8 cellular contexts compared by ENCODE assay signal in the genomic region with DNA sequence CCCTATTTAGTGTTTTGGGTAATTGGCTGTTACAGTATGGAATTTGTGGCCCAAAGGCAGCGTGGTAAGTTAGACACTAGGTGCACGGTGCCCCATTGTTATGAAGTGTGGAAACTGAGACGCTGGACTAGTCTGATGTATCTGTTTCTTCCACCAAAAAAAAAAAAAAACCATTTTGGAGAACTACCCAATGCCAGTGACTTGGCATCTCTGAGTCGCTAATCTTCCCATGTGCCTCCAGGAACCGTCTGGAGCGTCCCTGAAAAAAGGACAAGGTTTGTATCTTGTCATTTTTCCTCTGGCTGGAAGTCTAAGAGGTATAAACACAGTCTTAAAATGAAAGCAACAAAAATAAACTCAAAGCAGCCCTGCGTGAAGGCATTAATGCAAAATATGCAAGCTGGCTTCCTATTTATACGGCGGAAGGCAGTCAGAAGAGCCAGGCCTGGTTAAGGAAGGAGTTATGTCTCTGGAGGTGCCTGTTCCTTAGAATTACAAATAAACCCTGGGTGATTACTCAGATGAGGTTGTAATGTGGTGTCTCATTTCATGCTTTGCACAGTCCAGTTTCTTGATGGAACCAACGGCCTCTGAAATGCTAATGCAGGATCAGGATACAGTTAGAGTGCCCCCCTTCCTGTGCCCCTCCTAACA. TPM values are rescaled to one million over a fixed set of nuclear protein-coding genes. Genes with fewer than 3 reads are reported as not detected.
DNase-seq lines count a peak whose midpoint lies in the region; ATAC-seq and TF ChIP-seq lines count a peak whose summit lies in the region.

No MANE protein-coding gene starts in this region.

- ATAC-seq in HG02642 (IDR thresholded peaks at IDR 0.05; ENCODE audit: poor library complexity, unreplicated experiment) (no peak), HG02759 (IDR thresholded peaks at IDR 0.05; ENCODE audit: unreplicated experiment) (no peak), GM18909 (IDR thresholded peaks at IDR 0.05; ENCODE audit: poor library complexity, unreplicated experiment) (no peak)

- peaks cover 38% of the 10 kb centered on the region for H3F3A ChIP-seq in SK-N-SH (replicated peaks; ENCODE audit: insufficient read depth)

- peak overlapping the region; percentile 81 to 86 for H3K27ac ChIP-seq in SK-N-SH (ENCODE audit: low read depth in 2 of 2, low read length in 1 of 2)

- H3K4me1 ChIP-seq in SK-N-SH (ENCODE audit: control insufficient read depth in 1 of 2, insufficient read depth in 2 of 2, low read depth in 1 of 2, low read length in 1 of 2) = peaks cover 43 to 72% of the 10 kb centered on the region in 2 experiments

- TF ChIP-seq RAD21 in SK-N-SH (IDR thresholded peaks at IDR 0.05; ENCODE audit: low read length) = no peak

- TF ChIP-seq EP300 in SK-N-SH (IDR thresholded peaks at IDR 0.05; ENCODE audit: borderline replicate concordance in 1 of 2, low read depth in 1 of 2, low read length in 1 of 2) = no peak

- DNase-seq in Daoy (ENCODE audit: low read depth) = peak; percentile 63
- DNase-seq in SK-N-SH = no peak
- peak; percentile 49 for DNase-seq in fibroblast of the conjunctiva (ENCODE audit: low read depth)
- peak; percentile 89 for DNase-seq in renal cortical epithelial cell (ENCODE audit: low read depth)
- no peak for DNase-seq in posterior vena cava (ENCODE audit: low spot score)

- intact Hi-C loops in posterior vena cava (cut with DNase I) = no loop called here

- no peaks in the 10 kb centered on the region for H3K9me3 ChIP-seq in SK-N-SH

- H3K79me2 ChIP-seq in SK-N-SH (ENCODE audit: insufficient read depth) = peaks cover 100% of the 10 kb centered on the region

- CTCF ChIA-PET in SK-N-SH (lab: Yijun Ruan, JAX) = interaction anchor here (0.7 kb wide), 1 partner anchor 17 kb away, joined by 3 read pairs; no protein-coding TSS in a partner anchor

- peak overlapping the region; percentile 69 for H3K4me2 ChIP-seq in SK-N-SH

- POLR2A ChIA-PET in SK-N-SH (lab: Yijun Ruan, JAX) = no interaction called here

- H3K4me3 ChIP-seq in SK-N-SH (ENCODE audit: low read depth in 2 of 2, low read length in 1 of 2) = peak overlapping the region in 1 of 2 experiments; percentile 7; a peak in 1 of 4 replicates

- no peak for TF ChIP-seq CTCF in SK-N-SH (IDR thresholded peaks at IDR 0.05)

- 57% methylated on average over 10 of the region's 10 CpGs for WGBS in SK-N-SH (ENCODE audit: low lambda C conversion rate)

- H3K9me2 ChIP-seq in SK-N-SH = no peaks in the 10 kb centered on the region

- H2AFZ ChIP-seq in SK-N-SH (ENCODE audit: low read depth) = no peak overlapping the region

- H3K27me3 ChIP-seq in SK-N-SH (ENCODE audit: insufficient read depth) = no peaks in the 10 kb centered on the region

- peaks cover 3 to 9% of the 10 kb centered on the region in 2 experiments for H3K36me3 ChIP-seq in SK-N-SH (replicated peaks in 1 of 2; ENCODE audit: control insufficient read depth in 1 of 2, insufficient read depth in 2 of 2, low read length in 1 of 2)

- H3K9ac ChIP-seq in SK-N-SH = peak overlapping the region; percentile 48; the same call in 1 of the 2 replicates

- H4K20me1 ChIP-seq in SK-N-SH (ENCODE audit: insufficient read depth) = peaks cover 77% of the 10 kb centered on the region

TF ChIP-seq in SK-N-SH, 30 proteins besides CTCF, POLR2A, EP300 and RAD21:
- 0 out of 2 replicates have a peak, but pooled peaks have one; percentile 20 for TF ChIP-seq ELF1 (IDR thresholded peaks at IDR 0.05)
- TF ChIP-seq SIN3A (IDR thresholded peaks at IDR 0.05; ENCODE audit: borderline replicate concordance, low read depth, low read length) = 0 out of 2 replicates have a peak, but pooled peaks have one; percentile 32
- no peak for TF ChIP-seq TAF1 (IDR thresholded peaks at IDR 0.05; ENCODE audit: borderline replicate concordance, low read depth, low read length)
- TF ChIP-seq GABPA (IDR thresholded peaks at IDR 0.05; ENCODE audit: low read depth) = 0 out of 2 replicates have a peak, but pooled peaks have one; percentile 22
- 0 out of 2 replicates have a peak, but pooled peaks have one; percentile 1 for TF ChIP-seq FOSL2 (IDR thresholded peaks at IDR 0.05; ENCODE audit: borderline replicate concordance, low read depth)
TF ChIP-seq in SK-N-SH: peak in this region for 4.

RNA-seq across cellular contexts. Expression of a gene that starts 20.2 kb away (rescaled TPM):
- total RNA-seq in Daoy (2014; rRNA removed; shearing (Covaris generic)) = 124 and 199 TPM in 2 replicates
- polyA plus RNA-seq in SK-N-SH (2012; rRNA removed) = 494 and 598 TPM in 2 replicates
- 222 and 365 TPM in 2 replicates for polyA plus RNA-seq in SK-N-SH (2012; cell fraction: cytosol; rRNA removed)
- polyA plus RNA-seq in SK-N-SH (2012; cell fraction: nucleus; rRNA removed) = 687 and 951 TPM in 2 replicates
- total RNA-seq in renal cortical epithelial cell (513 and 1,377 TPM in 2 replicates), posterior vena cava (100 to 1,000 TPM; 661 to 878 TPM)

RNA-seq across cellular contexts. Expression of a gene that starts 48.7 kb away (rescaled TPM):
- 853 and 886 TPM in 2 replicates for total RNA-seq in Daoy (2014; rRNA removed; shearing (Covaris generic))
- 405 and 484 TPM in 2 replicates for polyA plus RNA-seq in SK-N-SH (2012; rRNA removed)
- 274 and 343 TPM in 2 replicates for polyA plus RNA-seq in SK-N-SH (2012; cell fraction: cytosol; rRNA removed)
- 285 and 487 TPM in 2 replicates for polyA plus RNA-seq in SK-N-SH (2012; cell fraction: nucleus; rRNA removed)
- total RNA-seq in renal cortical epithelial cell (328 and 420 TPM in 2 replicates), posterior vena cava (100 to 1,000 TPM; 170 to 191 TPM)

RNA-seq across cellular contexts. Expression of a gene that starts 49.9 kb away (rescaled TPM):
- total RNA-seq in Daoy (2014; rRNA removed; shearing (Covaris generic)) = 0.11 TPM in 1 of 2 replicates, not detected in the other
- polyA plus RNA-seq in SK-N-SH (2012; rRNA removed) = 0.31 and 0.37 TPM in 2 replicates
- 0.10 and 0.20 TPM in 2 replicates for polyA plus RNA-seq in SK-N-SH (2012; cell fraction: cytosol; rRNA removed)
- 2.8 TPM in 2 replicates for polyA plus RNA-seq in SK-N-SH (2012; cell fraction: nucleus; rRNA removed)
- total RNA-seq in renal cortical epithelial cell = 0.25 TPM in 1 of 2 replicates, not detected in the other
- 1 to 10 TPM; 2.7 to 5.5 TPM for total RNA-seq in posterior vena cava

Comparison
In these comparisons a context has a peak if more than half of its experiments do, and no peak if none do; other contexts are left out.
1. DNase-seq: peak in Daoy (single experiment), fibroblast of the conjunctiva (single experiment) and renal cortical epithelial cell (single experiment); none in SK-N-SH (single experiment) and posterior vena cava (single experiment).